ENCODE assay signal across 8 cellular contexts in genomic region chr17:57243171-57243622, GRCh38. TPM values are rescaled to one million over a fixed set of nuclear protein-coding genes. Genes with fewer than 3 reads are reported as not detected.
DNase-seq lines count a peak whose midpoint lies in the region; ATAC-seq and TF ChIP-seq lines count a peak whose summit lies in the region.

No MANE protein-coding gene starts in this region.

- H3K9me3 ChIP-seq in OCI-LY7 (ENCODE audit: low read length) (no peaks in the 10 kb centered on the region), fibroblast of lung (ENCODE audit: control insufficient read depth, insufficient read depth, low read depth, low read length) (no peaks in the 10 kb centered on the region), neutrophil (no peaks in the 10 kb centered on the region)

- H4K20me1 ChIP-seq in OCI-LY7 (ENCODE audit: insufficient read depth, low read length) (no peaks in the 10 kb centered on the region), fibroblast of lung (ENCODE audit: control insufficient read depth, extremely low read depth, insufficient read depth, low read length) (no peaks in the 10 kb centered on the region)

- peak; percentile 100 for TF ChIP-seq CTCF in OCI-LY7 (conservative IDR thresholded peaks at IDR 0.05; ENCODE audit: low read length)
- TF ChIP-seq CTCF in fibroblast of lung (conservative IDR thresholded peaks at IDR 0.05 in 1 of 2, IDR thresholded peaks at IDR 0.05 in 1 of 2; ENCODE audit: low read depth in 1 of 2, low read length in 2 of 2) = peak; percentile 100
- peak; percentile 87 for TF ChIP-seq CTCF in neutrophil (IDR thresholded peaks at IDR 0.05)

- H3K9me2 ChIP-seq in OCI-LY7 (ENCODE audit: insufficient read depth, low read length) = no peaks in the 10 kb centered on the region

- H3K4me2 ChIP-seq in OCI-LY7 (ENCODE audit: low read length) (0 out of 2 replicates have a peak overlapping the region, but pooled peaks have one; percentile 21), fibroblast of lung (ENCODE audit: extremely low read depth, insufficient read depth, low read length) (no peak overlapping the region)

- POLR2A ChIA-PET in OCI-LY7 (lab: Charles Lee) = interaction anchor here (0.6 to 1.8 kb wide), 3 partner anchors 15 to 311 kb away, joined by 3 to 4 read pairs (median 3); no protein-coding TSS in a partner anchor

- ATAC-seq in HG02938 (IDR thresholded peaks at IDR 0.05; ENCODE audit: unreplicated experiment) (peak; percentile 54), HG03025 (IDR thresholded peaks at IDR 0.05; ENCODE audit: low FRiP score, unreplicated experiment) (no peak)

- DNase-seq in D341Med (ENCODE audit: low spot score) (peak; percentile 91), OCI-LY7 (ENCODE audit: low spot score) (peak; percentile 85), activated T-cell treated with anti-CD3 and anti-CD28 coated beads for 48 hours (ENCODE audit: low read depth) (peak; percentile 62), fibroblast of lung (ENCODE audit: low read depth in 2 of 2) (peak; percentile 45 to 73), superior temporal gyrus (ENCODE audit: extremely low spot score) (peak; percentile 68)

- H3K9ac ChIP-seq in fibroblast of lung (ENCODE audit: insufficient read depth, low read length) = no peak overlapping the region

- peak overlapping the region; percentile 63 for H2AFZ ChIP-seq in OCI-LY7 (ENCODE audit: low read length)
- no peak overlapping the region for H2AFZ ChIP-seq in fibroblast of lung (ENCODE audit: low read length)

- CTCF ChIA-PET in OCI-LY7 (lab: Charles Lee; ENCODE audit: unreplicated experiment) = interaction anchor here (0.5 to 1.9 kb wide), 8 partner anchors 14 to 504 kb away, joined by 3 to 15 read pairs (median 4); partner anchors contain the start of gene MSI2

- BruUV-seq in OCI-LY7 (replicated peaks; lab: Mats Ljungman, UMichigan) = no TSS peak

- H3K4me3 ChIP-seq in OCI-LY7 (ENCODE audit: low read depth, low read length, poor library complexity, severe bottlenecking) = no peak overlapping the region
- no peak overlapping the region for H3K4me3 ChIP-seq in fibroblast of lung (replicated peaks in 1 of 4; ENCODE audit: control extremely low read depth in 1 of 4, insufficient read depth in 1 of 4, low read depth in 3 of 4, low read length in 4 of 4)
- H3K4me3 ChIP-seq in neutrophil (ENCODE audit: low read depth in 1 of 2, low read length in 1 of 2) = no peak overlapping the region

- H3K27ac ChIP-seq in OCI-LY7 (ENCODE audit: low read depth, low read length, poor library complexity, severe bottlenecking) = no peak overlapping the region
- H3K27ac ChIP-seq in fibroblast of lung (ENCODE audit: insufficient read depth, low read length) = no peak overlapping the region
- H3K27ac ChIP-seq in neutrophil = no peak overlapping the region

- intact Hi-C loops in OCI-LY7 (cut with micrococcal nuclease; ENCODE audit: unreplicated experiment) = loop anchor here (1.0 to 5.0 kb wide), 8 partner anchors 114 to 504 kb away; no protein-coding TSS in a partner anchor

- H3K79me2 ChIP-seq in OCI-LY7 (ENCODE audit: insufficient read depth, low read depth, low read length) (no peaks in the 10 kb centered on the region), fibroblast of lung (ENCODE audit: control insufficient read depth, insufficient read depth, low read length) (no peaks in the 10 kb centered on the region)

- H3K4me1 ChIP-seq in OCI-LY7 (ENCODE audit: insufficient read depth, low read length, poor library complexity, severe bottlenecking) (peaks cover 19% of the 10 kb centered on the region), fibroblast of lung (ENCODE audit: control insufficient read depth, extremely low read depth, insufficient read depth, low read length) (no peaks in the 10 kb centered on the region), neutrophil (ENCODE audit: control insufficient read depth in 1 of 2, insufficient read depth in 1 of 2, low read depth in 1 of 2, low read length in 1 of 2) (no peaks in the 10 kb centered on the region)

- peaks cover 10% of the 10 kb centered on the region for H3K27me3 ChIP-seq in fibroblast of lung (ENCODE audit: control insufficient read depth, insufficient read depth, low read length)
- H3K27me3 ChIP-seq in neutrophil = peaks cover 9% of the 10 kb centered on the region

- no peaks in the 10 kb centered on the region for H3K36me3 ChIP-seq in OCI-LY7 (ENCODE audit: insufficient read depth, low read length)
- no peaks in the 10 kb centered on the region for H3K36me3 ChIP-seq in fibroblast of lung (ENCODE audit: control insufficient read depth, insufficient read depth, low read length)
- no peaks in the 10 kb centered on the region for H3K36me3 ChIP-seq in neutrophil

RNA-seq across cellular contexts. Expression of gene MSI2, which starts 13.1 kb away (rescaled TPM):
- total RNA-seq in OCI-LY7 (2014; rRNA removed; shearing (Covaris generic)) = 131 and 226 TPM in 2 replicates
- 164 and 193 TPM in 2 replicates for total RNA-seq in OCI-LY7 (2022)
- total RNA-seq in fibroblast of lung = 11.0 and 14.2 TPM in 2 replicates
- polyA plus RNA-seq in fibroblast of lung = 6.8 and 9.2 TPM in 2 replicates
- polyA plus RNA-seq in fibroblast of lung (2012) = 10.0 and 10.4 TPM in 2 replicates
- 12.0 and 31.8 TPM in 2 replicates for polyA minus RNA-seq in fibroblast of lung (ENCODE audit: low replicate concordance)
